Comparison of ENCODE assay signal across 12 cellular contexts in the genomic region with DNA sequence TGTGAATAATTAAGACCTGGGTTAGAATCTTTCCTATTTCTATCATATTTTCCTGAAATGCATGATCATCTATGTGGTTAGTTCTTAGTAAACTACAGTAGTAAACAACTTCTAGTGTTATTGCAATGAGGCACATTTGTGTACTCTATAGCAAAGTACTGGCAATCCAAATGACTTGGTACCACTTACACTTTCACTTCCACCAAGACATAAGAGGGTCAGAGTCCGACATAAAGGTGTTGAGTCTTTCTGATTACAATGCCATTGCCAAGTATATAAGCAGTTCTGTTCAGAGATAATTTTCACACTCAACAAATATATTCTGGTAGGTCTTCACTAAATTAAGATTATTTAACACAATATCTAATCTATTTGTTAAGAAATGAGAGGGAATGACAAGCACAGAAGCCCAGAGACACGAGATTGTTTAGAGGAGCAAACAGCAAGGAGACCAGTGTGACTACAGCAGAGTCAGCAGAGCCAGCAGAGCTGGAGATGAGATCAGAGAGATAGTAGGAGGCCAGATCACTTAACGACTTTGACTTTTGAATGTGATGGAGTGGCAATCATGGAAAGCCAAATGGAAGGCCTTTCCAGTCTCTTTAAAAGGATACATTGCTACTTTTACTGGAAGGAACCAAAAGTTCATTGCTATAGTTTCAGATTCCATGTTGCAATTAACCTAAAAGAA. TPM values are rescaled to one million over a fixed set of nuclear protein-coding genes. Genes with fewer than 3 reads are reported as not detected.
DNase-seq lines count a peak whose midpoint lies in the region; ATAC-seq and TF ChIP-seq lines count a peak whose summit lies in the region.
"Had no signal": no experiment of that assay in that cellular context is flagged by ENCODE, and none has a peak within 500 bp of the region (broad histone marks: within the 10 kb centered on the region; RNA-seq: fewer than 3 reads in every experiment).

No MANE protein-coding gene starts in this region.

- H2BK120ac ChIP-seq in mesendoderm (ENCODE audit: low read depth, low read length) = no peak overlapping the region

- H4K5ac ChIP-seq in mesendoderm (ENCODE audit: low read length) = no peak overlapping the region

- H3K9ac ChIP-seq in mesendoderm (ENCODE audit: low read length) = no peak overlapping the region

- H3K27me3 ChIP-seq in mesendoderm (ENCODE audit: insufficient read depth, low read length, poor library complexity) = no peaks in the 10 kb centered on the region
- no peaks in the 10 kb centered on the region for H3K27me3 ChIP-seq in tibial nerve

- H3K18ac ChIP-seq in mesendoderm (ENCODE audit: low read length) = no peak overlapping the region

- H3K27ac ChIP-seq in HEK293 (ENCODE audit: extremely low read depth, low read depth, low read length) (no peak overlapping the region), mesendoderm (ENCODE audit: low read depth, low read length) (no peak overlapping the region), tibial nerve (no peak overlapping the region)
- H3K27ac ChIP-seq: epithelial cell of prostate had no signal

- H3K23ac ChIP-seq in mesendoderm (ENCODE audit: low read length) = no peak overlapping the region

- H2BK15ac ChIP-seq in mesendoderm (replicated peaks; ENCODE audit: low read depth) = no peak overlapping the region

- no peak overlapping the region for H4K8ac ChIP-seq in mesendoderm (ENCODE audit: low read depth, low read length)

- H3K4me1 ChIP-seq in HEK293 (ENCODE audit: control insufficient read depth, insufficient read depth, low read length) = peaks cover 8% of the 10 kb centered on the region; the same call in 1 of the 2 replicates
- peaks cover 3% of the 10 kb centered on the region for H3K4me1 ChIP-seq in mesendoderm (ENCODE audit: control insufficient read depth, low read depth, low read length)
- H3K4me1 ChIP-seq in tibial nerve = peaks cover 0 to 34% (median 12%) of the 10 kb centered on the region in 4 donors

- no peak overlapping the region for H3K56ac ChIP-seq in mesendoderm (ENCODE audit: low read length)

- H3K9me3 ChIP-seq in HEK293 (ENCODE audit: control insufficient read depth, insufficient read depth, low read depth, low read length) = no peaks in the 10 kb centered on the region
- no peaks in the 10 kb centered on the region for H3K9me3 ChIP-seq in tibial nerve

- H3K4me3 ChIP-seq in HEK293 (ENCODE audit: low read depth, low read length) = no peak overlapping the region
- H3K4me3 ChIP-seq in mesendoderm (ENCODE audit: low read length) = no peak overlapping the region
- H3K4me3 ChIP-seq in tibial nerve = no peak overlapping the region
- H3K4me3 ChIP-seq in foreskin fibroblast (ENCODE audit: low read depth in 1 of 2, low read length in 2 of 2) = no peak overlapping the region

- H2BK5ac ChIP-seq in mesendoderm (ENCODE audit: low read length) = no peak overlapping the region

- TF ChIP-seq POLR2A in tibial nerve (IDR thresholded peaks at IDR 0.05) = no peak

- H3K4me2 ChIP-seq in mesendoderm (ENCODE audit: low read length) = no peak overlapping the region

- POLR2A ChIA-PET in HEK293 (lab: Yijun Ruan, JAX) = no interaction called here

- no peak overlapping the region for H3K4ac ChIP-seq in mesendoderm (ENCODE audit: low read depth, low read length)

- WGBS in mesendoderm (ENCODE audit: extremely low coverage, insufficient coverage, low lambda C conversion rate) = no CpG with 5 or more reads among the region's 3 CpGs
- WGBS in tibial nerve, 2 donors = 64 to 77% methylated on average over 3 of the region's 3 CpGs

- peak; percentile 44 for ATAC-seq in GM18867 (IDR thresholded peaks at IDR 0.05; ENCODE audit: unreplicated experiment)
- ATAC-seq in SK-N-SH treated with all-trans-retinoic acid at 6 μM for 48 hours = no peak

- H3K36me3 ChIP-seq in HEK293 (ENCODE audit: control insufficient read depth in 2 of 2, insufficient read depth in 1 of 2, low read length in 2 of 2) = no peaks in the 10 kb centered on the region
- no peaks in the 10 kb centered on the region for H3K36me3 ChIP-seq in mesendoderm (ENCODE audit: control insufficient read depth, insufficient read depth, low read length)
- H3K36me3 ChIP-seq in tibial nerve = no peaks in the 10 kb centered on the region

- TF ChIP-seq CTCF in HEK293 (tag by site-specific recombination; IDR thresholded peaks at IDR 0.05) = no peak
- no peak for TF ChIP-seq CTCF in tibial nerve (IDR thresholded peaks at IDR 0.05)
- no peak for TF ChIP-seq CTCF in foreskin fibroblast (IDR thresholded peaks at IDR 0.05; ENCODE audit: low read depth, low read length)

- peaks cover 6% of the 10 kb centered on the region for H3K79me1 ChIP-seq in mesendoderm (ENCODE audit: low read length)

- peaks cover 14% of the 10 kb centered on the region for H3K79me2 ChIP-seq in mesendoderm (ENCODE audit: control insufficient read depth, insufficient read depth, low read length)

- no peak for TF ChIP-seq EP300 in tibial nerve (IDR thresholded peaks at IDR 0.05)

- CTCF ChIA-PET in HEK293 (lab: Yijun Ruan, JAX) = interaction anchor here (0.7 kb wide), 1 partner anchor 136 kb away, joined by 6 read pairs; no protein-coding TSS in a partner anchor

- DNase-seq in mesendoderm (peak; percentile 75), NCI-H748 (lab: John Stamatoyannopoulos, UW; ENCODE audit: unreplicated experiment) (no peak), tibial nerve (ENCODE audit: low spot score in 2 of 2) (no peak), foreskin fibroblast (no peak)
- DNase-seq: DMS 273 treated with DMSO at 0.1 percent for 48 hours, H9, NCI-H1105 treated with DMSO at 0.1 percent for 48 hours, T-helper 9 cell had no signal

- no peak overlapping the region for H2AK5ac ChIP-seq in mesendoderm (ENCODE audit: low read length)

TF ChIP-seq in HEK293, 187 proteins besides CTCF, POLR2A, EP300 and RAD21:
- TF ChIP-seq WT1 (tag by site-specific recombination; IDR thresholded peaks at IDR 0.05) (no peak), PRDM1 (tag by site-specific recombination; IDR thresholded peaks at IDR 0.05) (0 out of 2 replicates have a peak, but pooled peaks have one; percentile 31), ZBTB17 (tag by site-specific recombination; IDR thresholded peaks at IDR 0.05) (0 out of 2 replicates have a peak, but pooled peaks have one; percentile 25)
TF ChIP-seq in HEK293: peak in this region for 2.

TF ChIP-seq in SK-N-SH treated with all-trans-retinoic acid at 6 μM for 48 hours, 23 proteins besides CTCF, POLR2A, EP300 and RAD21:
- TF ChIP-seq ZFP30 (CRISPR knock-in tag; IDR thresholded peaks at IDR 0.05) (no peak), OSR1 (CRISPR knock-in tag; IDR thresholded peaks at IDR 0.05) (no peak), ISL1 (CRISPR knock-in tag; IDR thresholded peaks at IDR 0.05) (no peak), TCF4 (CRISPR knock-in tag; IDR thresholded peaks at IDR 0.05; ENCODE audit: borderline replicate concordance) (0 out of 2 replicates have a peak, but pooled peaks have one; percentile 15), ZC3H10 (CRISPR knock-in tag; IDR thresholded peaks at IDR 0.05) (no peak)

RNA-seq across cellular contexts. Expression of a gene that starts 27.5 kb away (rescaled TPM):
- 15.8 TPM for polyA plus RNA-seq in mesendoderm (2013, experiment 1 of 2)
- polyA plus RNA-seq in mesendoderm (2013, experiment 2 of 2) = 17.0 TPM
- total RNA-seq in tibial nerve = 10 to 100 TPM; 18.6 to 27.3 (median 23.4) TPM
